ENCODE assay signal across 24 cellular contexts in genomic region chr16:21117567-21117966, GRCh38. TPM values are rescaled to one million over a fixed set of nuclear protein-coding genes. Genes with fewer than 3 reads are reported as not detected.
"Had no signal": no experiment of that assay in that cellular context is flagged by ENCODE, and none has a peak within 500 bp of the region (broad histone marks: within the 10 kb centered on the region; RNA-seq: fewer than 3 reads in every experiment).

No MANE protein-coding gene starts in this region.

- ATAC-seq: activated CD4-positive, alpha-beta T cell treated with anti-CD3 and anti-CD28 coated beads for 36 hours; activated naive CD4-positive, alpha-beta T cell treated with anti-CD3 and anti-CD28 coated beads, Interleukin-2, amount 50 U/mL, for 72 hours; gastroesophageal sphincter; left colon; mucosa of descending colon had no signal

- DNase-seq: activated B cell treated with CpG ODN at 0.5 μM for 24 hours; activated CD4-positive, alpha-beta T cell treated with anti-CD3 and anti-CD28 coated beads for 36 hours; activated CD4-positive, alpha-beta T cell treated with anti-CD3 and anti-CD28 coated beads, Interleukin-2, amount 50 U/mL, for 4 hours; activated effector memory CD4-positive, alpha-beta T cell treated with Interleukin-2 at 50 U/mL for 16 hours; activated T-cell treated with anti-CD3 and anti-CD28 coated beads, Interleukin-2, amount 50 U/mL, for 48 hours; effector memory CD4-positive, alpha-beta T cell; head of caudate nucleus; hypothalamus; left colon; mesendoderm; mucosa of descending colon; retina; stimulated activated CD4-positive, alpha-beta T cell treated with anti-CD3 and anti-CD28 coated beads, Interleukin-4, amount 100 ng/mL, for 1 hour; stimulated activated naive CD4-positive, alpha-beta T cell treated with Interleukin-2 at 50 U/mL for 16 hours; T-helper 1 cell; T1000; upper lobe of left lung had no signal

- H3K4me3 Mint-ChIP-seq: activated CD4-positive, alpha-beta T cell treated with anti-CD3 and anti-CD28 coated beads for 36 hours; central memory CD8-positive, alpha-beta T cell; neural progenitor cell had no signal

- H3K27ac ChIP-seq: esophagus muscularis mucosa, gastroesophageal sphincter, neural progenitor cell, upper lobe of left lung had no signal

- H3K27me3 Mint-ChIP-seq: activated B cell treated with CpG ODN at 0.5 μM for 24 hours; activated CD4-positive, alpha-beta T cell treated with anti-CD3 and anti-CD28 coated beads for 36 hours; central memory CD8-positive, alpha-beta T cell had no signal

- H3K9me3 Mint-ChIP-seq: central memory CD8-positive, alpha-beta T cell; neural progenitor cell had no signal

- H3K36me3 Mint-ChIP-seq: neural progenitor cell had no signal

- H3K27ac Mint-ChIP-seq: activated B cell treated with CpG ODN at 0.5 μM for 24 hours; activated CD4-positive, alpha-beta T cell treated with anti-CD3 and anti-CD28 coated beads for 36 hours; neural progenitor cell had no signal

RNA-seq across cellular contexts. Expression of gene DNAH3, which starts 33.1 kb away (rescaled TPM):
- total RNA-seq: activated B cell treated with CpG ODN at 0.5 μM for 24 hours; activated CD4-positive, alpha-beta T cell treated with anti-CD3 and anti-CD28 coated beads for 36 hours; activated naive CD4-positive, alpha-beta T cell treated with anti-CD3 and anti-CD28 coated beads, Interleukin-2, amount 50 U/mL, for 72 hours; astrocyte; posterior vena cava had no signal
